In genomic region chr1:12383001-12383400, GRCh38 we compare ENCODE assay signal across 11 cellular contexts.
"Had no signal": no experiment of that assay in that cellular context is flagged by ENCODE, and none has a peak within 500 bp of the region (broad histone marks: within the 10 kb centered on the region; RNA-seq: fewer than 3 reads in every experiment).

No MANE protein-coding gene starts in this region.

- H3K4me1 Mint-ChIP-seq: stimulated activated memory B cell treated with anti-CD40 and anti-IgM and Interleukin-4, amounts not matched to agents 10 μg/mL and 1 μg/mL and 100 μg/mL, for 72 hours; WTC11 had no signal

- H3K27me3 Mint-ChIP-seq: activated naive CD4-positive, alpha-beta T cell treated with anti-CD3 and anti-CD28 coated beads, Interleukin-2, amount 10 ng/mL, durations not matched to agents 7 days and 5 days; stimulated activated memory B cell treated with anti-CD40 and anti-IgM and Interleukin-4, amounts not matched to agents 10 μg/mL and 1 μg/mL and 100 μg/mL, for 72 hours had no signal

- H3K9me3 ChIP-seq: tibial artery had no signal

- H3K27ac ChIP-seq: right atrium auricular region, tibial artery had no signal

- ATAC-seq: stimulated activated memory B cell treated with anti-CD40 and anti-IgM and Interleukin-4, amounts not matched to agents 10 μg/mL and 1 μg/mL and 100 μg/mL, for 72 hours; WTC11 had no signal

- H3K27ac Mint-ChIP-seq: activated T-helper 2 cell treated with anti-CD3 and anti-CD28 coated beads, Interferon-gamma antibody, Interleukin-2, Interleukin-4, amounts not matched to agents 10 μg/mL and 5 μg/mL and 100 μg/mL, durations not matched to agents 14 hours and 24 hours and 36 hours; stimulated activated memory B cell treated with anti-CD40 and anti-IgM and Interleukin-4, amounts not matched to agents 10 μg/mL and 1 μg/mL and 100 μg/mL, for 72 hours; WTC11 had no signal

- DNase-seq: activated CD4-positive, alpha-beta T cell treated with anti-CD3 and anti-CD28 coated beads for 48 hours; activated CD8-positive, alpha-beta memory T cell treated with anti-CD3 and anti-CD28 coated beads for 24 hours; activated naive CD4-positive, alpha-beta T cell treated with anti-CD3 and anti-CD28 coated beads, Interleukin-2, amount 10 ng/mL, durations not matched to agents 7 days and 5 days; effector CD4-positive, alpha-beta T cell; hippocampal formation; posterior cingulate gyrus; tibial artery had no signal

- H3K27me3 ChIP-seq: right atrium auricular region, tibial artery had no signal

- H3K4me3 Mint-ChIP-seq: activated naive CD4-positive, alpha-beta T cell treated with anti-CD3 and anti-CD28 coated beads, Interleukin-2, amount 10 ng/mL, durations not matched to agents 7 days and 5 days; stimulated activated memory B cell treated with anti-CD40 and anti-IgM and Interleukin-4, amounts not matched to agents 10 μg/mL and 1 μg/mL and 100 μg/mL, for 72 hours; WTC11 had no signal
